Comparison of ENCODE assay signal across 24 cellular contexts in genomic region chr1:24940231-24940630, GRCh38. TPM values are rescaled to one million over a fixed set of nuclear protein-coding genes. Genes with fewer than 3 reads are reported as not detected.
DNase-seq lines count a peak whose midpoint lies in the region; ATAC-seq, FAIRE-seq and TF ChIP-seq lines count a peak whose summit lies in the region.
"Had no signal": no experiment of that assay in that cellular context is flagged by ENCODE, and none has a peak within 500 bp of the region (broad histone marks: within the 10 kb centered on the region; RNA-seq: fewer than 3 reads in every experiment).

No MANE protein-coding gene starts in this region.

- H2AFZ ChIP-seq in GM12878 (ENCODE audit: control insufficient read depth, low read depth, low read length), result no peak overlapping the region

- H3K27ac ChIP-seq in GM12878 (ENCODE audit: control insufficient read depth, insufficient read depth), result no peak overlapping the region
- H3K27ac ChIP-seq: A549, HL-60 had no signal

- BruUV-seq in GM12878 (replicated peaks; lab: Mats Ljungman, UMichigan), result no TSS peak

- SMC1A ChIA-PET in GM12878 (lab: Charles Lee; ENCODE audit: uncharacterized antibody, unreplicated experiment), result interaction anchor here (1.0 to 23.9 kb wide), 4 partner anchors 10 to 159 kb away, joined by 3 to 391 read pairs (median 9); partner anchors contain the start of gene RUNX3

- no peaks in the 10 kb centered on the region for H3K27me3 ChIP-seq in GM12878 (replicated peaks in 1 of 2; ENCODE audit: control insufficient read depth in 2 of 2, insufficient read depth in 2 of 2, low read length in 1 of 2)

- peak overlapping the region; percentile 48 for H3K27ac Mint-ChIP-seq in activated naive CD4-positive, alpha-beta T cell treated with anti-CD3 and anti-CD28 coated beads, Interleukin-2, amount 50 U/mL, for 24 hours
- no peak overlapping the region for H3K27ac Mint-ChIP-seq in activated naive CD4-positive, alpha-beta T cell treated with anti-CD3 and anti-CD28 coated beads for 36 hours
- H3K27ac Mint-ChIP-seq in activated CD8-positive, alpha-beta T cell treated with anti-CD3 and anti-CD28 coated beads, Interleukin-2, amount 10 ng/mL, durations not matched to agents 7 days and 5 days, result peak overlapping the region; percentile 59
- peak overlapping the region in 6 of 10 donors; percentile 40 to 75 (median 63) for H3K27ac Mint-ChIP-seq in naive thymus-derived CD8-positive, alpha-beta T cell
- H3K27ac Mint-ChIP-seq: B cell, H9, HFFc6 had no signal

- no peak for TF ChIP-seq CTCF in GM12878 (IDR thresholded peaks at IDR 0.05 in 2 of 3, conservative IDR thresholded peaks at IDR 0.05 in 1 of 3; ENCODE audit: control insufficient read depth in 2 of 3, extremely low read depth in 1 of 3, insufficient read depth in 1 of 3, low read depth in 3 of 3, low read length in 3 of 3)

- H3K4me2 ChIP-seq in GM12878 (ENCODE audit: control insufficient read depth, insufficient read depth), result no peak overlapping the region
- H3K4me2 ChIP-seq: A549 had no signal

- POLR2A ChIA-PET in activated CD8-positive, alpha-beta T cell treated with anti-CD3 and anti-CD28 coated beads, Interleukin-2, amount 10 ng/mL, durations not matched to agents 7 days and 5 days (lab: Charles Lee), result interaction anchor here (0.9 to 1.2 kb wide), 3 partner anchors 10 to 23 kb away, joined by 3 to 6 read pairs (median 3); partner anchors contain the start of gene RUNX3
- POLR2A ChIA-PET in GM12878 (lab: Charles Lee), result interaction anchor here (0.8 to 2.5 kb wide), 5 partner anchors 9 to 13 kb away, joined by 3 to 9 read pairs (median 4); partner anchors contain the start of gene RUNX3
- POLR2A ChIA-PET in naive thymus-derived CD8-positive, alpha-beta T cell (lab: Charles Lee), result interaction anchor here (0.6 to 1.6 kb wide), 6 partner anchors 10 to 61 kb away, joined by 3 to 8 read pairs (median 4); partner anchors contain the start of gene RUNX3

- no peak overlapping the region for H3K4me3 Mint-ChIP-seq in activated naive CD4-positive, alpha-beta T cell treated with anti-CD3 and anti-CD28 coated beads, Interleukin-2, amount 50 U/mL, for 24 hours
- no peak overlapping the region for H3K4me3 Mint-ChIP-seq in activated naive CD4-positive, alpha-beta T cell treated with anti-CD3 and anti-CD28 coated beads for 36 hours
- no peak overlapping the region for H3K4me3 Mint-ChIP-seq in activated CD8-positive, alpha-beta T cell treated with anti-CD3 and anti-CD28 coated beads, Interleukin-2, amount 10 ng/mL, durations not matched to agents 7 days and 5 days
- H3K4me3 Mint-ChIP-seq in naive thymus-derived CD8-positive, alpha-beta T cell, result no peak overlapping the region
- H3K4me3 Mint-ChIP-seq: B cell, CD14-positive monocyte, H9, HFFc6 had no signal

- DNase-seq in activated naive CD4-positive, alpha-beta T cell treated with anti-CD3 and anti-CD28 coated beads for 36 hours, result no peak
- DNase-seq in activated CD8-positive, alpha-beta T cell treated with anti-CD3 and anti-CD28 coated beads, Interleukin-2, amount 10 ng/mL, durations not matched to agents 7 days and 5 days, result no peak
- DNase-seq in GM12878 (ENCODE audit: low read depth, low spot score), result no peak
- no peak for DNase-seq in naive thymus-derived CD8-positive, alpha-beta T cell
- DNase-seq in NCI-H1105 (lab: John Stamatoyannopoulos, UW), result no peak
- no peak for DNase-seq in NCI-H2196 treated with DMSO at 0.1 percent for 48 hours (lab: John Stamatoyannopoulos, UW; ENCODE audit: unreplicated experiment)
- DNase-seq: EL; GF-D8; H9; HFFc6; KG1; NCI-H1092; NCI-H2029; NCI-H226; NCI-H774; NK-92 treated with Interleukin-12 subunit alpha and Interleukin-12 subunit beta, amount 100 ng/mL, for 24 hours; SIG-M5 had no signal

- no peak for TF ChIP-seq RAD21 in GM12878 (IDR thresholded peaks at IDR 0.05; ENCODE audit: insufficient read depth, low read depth, low read length)

- no peak for FAIRE-seq in GM12878 (lab: Jason Lieb, UNC)
- FAIRE-seq: A549 had no signal

- RAD21 ChIA-PET in GM12878 (lab: Charles Lee; ENCODE audit: unreplicated experiment), result interaction anchor here (0.6 to 1.8 kb wide), 6 partner anchors 10 to 106 kb away, joined by 3 to 8 read pairs (median 3); partner anchors contain the start of gene RUNX3

- no peak overlapping the region for H3K4me3 ChIP-seq in GM12878
- H3K4me3 ChIP-seq: A549 had no signal

- peaks cover 30% of the 10 kb centered on the region for H3K4me1 ChIP-seq in GM12878 (ENCODE audit: control insufficient read depth, insufficient read depth, low read length)
- H3K4me1 ChIP-seq: A549 had no signal

- H4K20me1 ChIP-seq in GM12878 (ENCODE audit: control insufficient read depth, insufficient read depth), result peaks cover 10% of the 10 kb centered on the region

- H3K36me3 ChIP-seq in GM12878 (ENCODE audit: control insufficient read depth in 2 of 2, insufficient read depth in 2 of 2, low read length in 1 of 2), result peaks cover 34 to 53% of the 10 kb centered on the region in 2 experiments

- peaks cover 94% of the 10 kb centered on the region for H3K79me2 ChIP-seq in GM12878 (ENCODE audit: control insufficient read depth, insufficient read depth, low read length)

- peaks cover 19% of the 10 kb centered on the region for H3K4me1 Mint-ChIP-seq in activated naive CD4-positive, alpha-beta T cell treated with anti-CD3 and anti-CD28 coated beads, Interleukin-2, amount 50 U/mL, for 24 hours
- H3K4me1 Mint-ChIP-seq in activated naive CD4-positive, alpha-beta T cell treated with anti-CD3 and anti-CD28 coated beads for 36 hours (ENCODE audit: low read depth), result peaks cover 26% of the 10 kb centered on the region
- H3K4me1 Mint-ChIP-seq in activated CD8-positive, alpha-beta T cell treated with anti-CD3 and anti-CD28 coated beads, Interleukin-2, amount 10 ng/mL, durations not matched to agents 7 days and 5 days (ENCODE audit: low read depth), result peaks cover 92% of the 10 kb centered on the region
- H3K4me1 Mint-ChIP-seq in naive thymus-derived CD8-positive, alpha-beta T cell, result peaks cover 17 to 65% (median 41%) of the 10 kb centered on the region in 4 donors

- no peak for TF ChIP-seq EP300 in GM12878 (IDR thresholded peaks at IDR 0.05; ENCODE audit: borderline replicate concordance in 1 of 2, control insufficient read depth in 1 of 2, low read depth in 2 of 2, low read length in 2 of 2)

- ATAC-seq in activated CD8-positive, alpha-beta T cell treated with anti-CD3 and anti-CD28 coated beads, Interleukin-2, amount 10 ng/mL, durations not matched to agents 7 days and 5 days, result no peak
- ATAC-seq in GM12878 (no peak), GM18909 (IDR thresholded peaks at IDR 0.05; ENCODE audit: poor library complexity, unreplicated experiment) (no peak)
- ATAC-seq in naive thymus-derived CD8-positive, alpha-beta T cell, result no peak
- ATAC-seq: A549, Panc1 had no signal

- no peaks in the 10 kb centered on the region for H3K9me3 Mint-ChIP-seq in activated naive CD4-positive, alpha-beta T cell treated with anti-CD3 and anti-CD28 coated beads, Interleukin-2, amount 50 U/mL, for 24 hours
- H3K9me3 Mint-ChIP-seq in activated naive CD4-positive, alpha-beta T cell treated with anti-CD3 and anti-CD28 coated beads for 36 hours, result no peaks in the 10 kb centered on the region
- no peaks in the 10 kb centered on the region for H3K9me3 Mint-ChIP-seq in activated CD8-positive, alpha-beta T cell treated with anti-CD3 and anti-CD28 coated beads, Interleukin-2, amount 10 ng/mL, durations not matched to agents 7 days and 5 days (ENCODE audit: insufficient read depth)
- no peaks in the 10 kb centered on the region for H3K9me3 Mint-ChIP-seq in naive thymus-derived CD8-positive, alpha-beta T cell
- H3K9me3 Mint-ChIP-seq: CD14-positive monocyte, HFFc6 had no signal

- no peak for TF ChIP-seq POLR2A in GM12878 (IDR thresholded peaks at IDR 0.05; ENCODE audit: low read depth, low read length)

- H3K27me3 Mint-ChIP-seq in activated naive CD4-positive, alpha-beta T cell treated with anti-CD3 and anti-CD28 coated beads, Interleukin-2, amount 50 U/mL, for 24 hours, result no peaks in the 10 kb centered on the region
- H3K27me3 Mint-ChIP-seq in activated naive CD4-positive, alpha-beta T cell treated with anti-CD3 and anti-CD28 coated beads for 36 hours (ENCODE audit: low read depth), result no peaks in the 10 kb centered on the region
- H3K27me3 Mint-ChIP-seq in activated CD8-positive, alpha-beta T cell treated with anti-CD3 and anti-CD28 coated beads, Interleukin-2, amount 10 ng/mL, durations not matched to agents 7 days and 5 days (ENCODE audit: low read depth), result no peaks in the 10 kb centered on the region
- H3K27me3 Mint-ChIP-seq in naive thymus-derived CD8-positive, alpha-beta T cell, result no peaks in the 10 kb centered on the region
- H3K27me3 Mint-ChIP-seq: B cell had no signal

- H3K36me3 Mint-ChIP-seq in activated naive CD4-positive, alpha-beta T cell treated with anti-CD3 and anti-CD28 coated beads, Interleukin-2, amount 50 U/mL, for 24 hours, result peaks cover 3% of the 10 kb centered on the region
- H3K36me3 Mint-ChIP-seq in activated naive CD4-positive, alpha-beta T cell treated with anti-CD3 and anti-CD28 coated beads for 36 hours (ENCODE audit: low read depth), result peaks cover 18% of the 10 kb centered on the region
- peaks cover 90% of the 10 kb centered on the region for H3K36me3 Mint-ChIP-seq in activated CD8-positive, alpha-beta T cell treated with anti-CD3 and anti-CD28 coated beads, Interleukin-2, amount 10 ng/mL, durations not matched to agents 7 days and 5 days (ENCODE audit: low read depth)
- H3K36me3 Mint-ChIP-seq in naive thymus-derived CD8-positive, alpha-beta T cell, result peaks cover 0 to 15% (median 0%) of the 10 kb centered on the region in 3 donors
- H3K36me3 Mint-ChIP-seq: CD14-positive monocyte had no signal

- intact Hi-C loops in activated naive CD4-positive, alpha-beta T cell treated with anti-CD3 and anti-CD28 coated beads for 36 hours (cut with micrococcal nuclease), result no loop called here
- intact Hi-C loops in GM12878 (cut with micrococcal nuclease; ENCODE audit: unreplicated experiment), result no loop called here

- no peaks in the 10 kb centered on the region for H3K9me3 ChIP-seq in GM12878 (replicated peaks; ENCODE audit: control insufficient read depth, insufficient read depth, low read length)
- H3K9me3 ChIP-seq: A549 had no signal

- no peak overlapping the region for H3K9ac ChIP-seq in GM12878 (ENCODE audit: control insufficient read depth, insufficient read depth, low read length)

- WGBS in GM12878 (ENCODE audit: insufficient coverage, insufficient replicate concordance, low lambda C conversion rate, missing lambda C conversion rate), result 85% methylated on average over 7 of the region's 7 CpGs

- CTCF ChIA-PET in activated naive CD4-positive, alpha-beta T cell treated with anti-CD3 and anti-CD28 coated beads for 36 hours (lab: Charles Lee), result interaction anchor here (0.6 to 1.6 kb wide), 7 partner anchors 10 to 565 kb away, joined by 3 to 5 read pairs (median 3); partner anchors contain the start of gene RUNX3
- CTCF ChIA-PET in activated CD8-positive, alpha-beta T cell treated with anti-CD3 and anti-CD28 coated beads, Interleukin-2, amount 10 ng/mL, durations not matched to agents 7 days and 5 days (lab: Charles Lee), result interaction anchor here (1.1 to 7.0 kb wide), 5 partner anchors 7 to 161 kb away, joined by 3 to 28 read pairs (median 4); no protein-coding TSS in a partner anchor
- CTCF ChIA-PET in GM12878 (lab: Yijun Ruan, JAX), result interaction anchor here (1.0 to 2.2 kb wide), 5 partner anchors 8 to 159 kb away, joined by 3 to 7 read pairs (median 4); partner anchors contain the start of gene RUNX3

- in situ Hi-C loops in GM12878 (cut with MboI), result no loop called here

RNA-seq across cellular contexts. Expression of gene RUNX3, which starts 10.2 kb away (rescaled TPM):
- total RNA-seq in activated naive CD4-positive, alpha-beta T cell treated with anti-CD3 and anti-CD28 coated beads for 36 hours, result 10 to 100 TPM; 72.3 to 83.8 TPM
- total RNA-seq in activated CD8-positive, alpha-beta T cell treated with anti-CD3 and anti-CD28 coated beads, Interleukin-2, amount 10 ng/mL, durations not matched to agents 7 days and 5 days, result 100 to 1,000 TPM; 144 to 147 TPM
- 101 and 106 TPM in 2 replicates for total RNA-seq in GM12878 (2013; cell fraction: nucleolus; rRNA removed)
- 25.8 and 33.5 TPM in 2 replicates for total RNA-seq in GM12878 (2014; rRNA removed)
- total RNA-seq in GM12878 (2014; rRNA removed; fragmentation: Illumina TruSeq; extraction: Trizol), result 18.4 and 19.0 TPM in 2 replicates
- 148 and 151 TPM in 2 replicates for total RNA-seq in GM12878 (2021)
- 44.1 TPM for polyA plus RNA-seq in GM12878 (2011; ENCODE audit: low read depth)
- 15.0 and 25.8 TPM in 2 replicates for polyA plus RNA-seq in GM12878 (2011; rRNA removed)
- 45.6 and 51.9 TPM in 2 replicates for polyA plus RNA-seq in GM12878 (2011; cell fraction: cytosol; rRNA removed)
- 72.8 and 112 TPM in 2 replicates for polyA plus RNA-seq in GM12878 (2011; cell fraction: nucleus; rRNA removed)
- polyA plus RNA-seq in GM12878 (2012), result 91.6 and 104 TPM in 2 replicates
- polyA plus RNA-seq in GM12878 (2014; fragmentation: Illumina TruSeq; extraction: Trizol), result 48.8 and 61.7 TPM in 2 replicates
- 10 to 100 TPM; 21.6 to 26.3 TPM for polyA plus RNA-seq in GM12878 (2014; fragmentation: Nextera tagmentation; extraction: Ambion mirVana)
- 64.7 and 79.6 TPM in 2 replicates for polyA plus RNA-seq in GM12878 (2014; rRNA removed)
- 10 to 100 TPM; 29.3 to 34.0 TPM for polyA plus RNA-seq in GM12878 (2016; fragmentation: Nextera tagmentation; extraction: Ambion mirVana)
- polyA minus RNA-seq in GM12878 (2011; rRNA and poly(A)+ RNA removed), result 20.0 and 31.7 TPM in 2 replicates
- 30.6 and 47.6 TPM in 2 replicates for polyA minus RNA-seq in GM12878 (2011; cell fraction: cytosol; rRNA and poly(A)+ RNA removed)
- 30.8 and 46.2 TPM in 2 replicates for polyA minus RNA-seq in GM12878 (2011; cell fraction: nucleus; rRNA and poly(A)+ RNA removed)
- total RNA-seq in naive thymus-derived CD8-positive, alpha-beta T cell, result 10 to 100 TPM; 87.1 to 95.3 TPM
- 10 to 100 TPM; 22.0 to 64.0 (median 54.0) TPM for polyA plus RNA-seq in naive thymus-derived CD8-positive, alpha-beta T cell
- total RNA-seq: HFFc6 had no signal
